ENCODE assay signal across 25 cellular contexts in the genomic region with DNA sequence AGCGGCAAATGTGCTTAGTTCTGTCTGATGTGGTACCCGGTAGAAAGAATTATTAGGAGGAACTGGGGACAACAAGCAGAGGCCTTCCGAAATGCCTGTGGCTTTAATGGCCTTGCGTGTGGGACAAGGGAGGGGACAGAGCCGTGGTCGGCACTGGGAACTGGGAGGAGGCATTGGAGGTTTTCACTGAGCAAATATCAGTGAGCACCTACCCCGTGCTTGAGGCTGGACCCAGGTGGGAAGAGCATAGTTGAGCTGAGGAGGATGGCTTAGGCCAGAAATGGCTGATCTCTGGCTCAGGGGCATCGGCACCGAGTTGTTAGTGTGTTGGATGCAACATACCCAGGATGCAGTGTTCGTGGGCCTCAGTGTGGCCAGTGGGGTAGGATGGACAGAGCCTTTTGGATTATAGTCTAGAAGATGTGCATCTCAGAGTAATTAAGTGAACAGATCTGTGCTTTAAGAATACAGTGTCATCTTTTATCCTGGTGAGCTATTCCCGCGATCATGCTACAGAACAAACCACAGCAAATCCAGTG.
"Had no signal": no experiment of that assay in that cellular context is flagged by ENCODE, and none has a peak within 500 bp of the region (broad histone marks: within the 10 kb centered on the region; RNA-seq: fewer than 3 reads in every experiment).

No MANE protein-coding gene starts in this region.

- H3K27me3 ChIP-seq: ascending aorta, foreskin keratinocyte had no signal

- H3K27ac Mint-ChIP-seq: activated CD4-positive, alpha-beta memory T cell treated with anti-CD3 and anti-CD28 coated beads, Interleukin-2, amount 10 ng/mL, durations not matched to agents 7 days and 5 days; activated CD4-positive, alpha-beta T cell treated with anti-CD3 and anti-CD28 coated beads, Interleukin-2, amount 10 ng/mL, durations not matched to agents 7 days and 5 days; activated naive CD4-positive, alpha-beta T cell treated with anti-CD3 and anti-CD28 coated beads, Interleukin-2, amount 10 ng/mL, durations not matched to agents 7 days and 5 days; activated naive CD4-positive, alpha-beta T cell treated with anti-CD3 and anti-CD28 coated beads, Interleukin-2, amount 50 U/mL, for 72 hours; activated naive CD8-positive, alpha-beta T cell treated with anti-CD3 and anti-CD28 coated beads, Interleukin-2, amount 10 ng/mL, durations not matched to agents 7 days and 5 days; activated T-cell treated with anti-CD3 and anti-CD28 coated beads, Interleukin-2, amount 50 U/mL, for 24 hours; activated T-cell treated with anti-CD3 and anti-CD28 coated beads, Interleukin-2, amount 50 U/mL, for 72 hours; brain; WTC11 had no signal

- H3K9me3 Mint-ChIP-seq: activated CD4-positive, alpha-beta T cell treated with anti-CD3 and anti-CD28 coated beads, Interleukin-2, amount 10 ng/mL, durations not matched to agents 7 days and 5 days; activated naive CD4-positive, alpha-beta T cell treated with anti-CD3 and anti-CD28 coated beads, Interleukin-2, amount 50 U/mL, for 72 hours; activated naive CD8-positive, alpha-beta T cell treated with anti-CD3 and anti-CD28 coated beads, Interleukin-2, amount 10 ng/mL, durations not matched to agents 7 days and 5 days; activated T-cell treated with anti-CD3 and anti-CD28 coated beads, Interleukin-2, amount 50 U/mL, for 24 hours; activated T-cell treated with anti-CD3 and anti-CD28 coated beads, Interleukin-2, amount 50 U/mL, for 72 hours; central memory CD8-positive, alpha-beta T cell; WTC11 had no signal

- H3K9me3 ChIP-seq: ascending aorta, breast epithelium, gastrocnemius medialis had no signal

- H3K36me3 Mint-ChIP-seq: activated naive CD4-positive, alpha-beta T cell treated with anti-CD3 and anti-CD28 coated beads, Interleukin-2, amount 10 ng/mL, durations not matched to agents 7 days and 5 days; activated naive CD4-positive, alpha-beta T cell treated with anti-CD3 and anti-CD28 coated beads, Interleukin-2, amount 50 U/mL, for 72 hours; activated naive CD8-positive, alpha-beta T cell treated with anti-CD3 and anti-CD28 coated beads, Interleukin-2, amount 10 ng/mL, durations not matched to agents 7 days and 5 days; brain; WTC11 had no signal

- H3K4me1 Mint-ChIP-seq: activated CD4-positive, alpha-beta memory T cell treated with anti-CD3 and anti-CD28 coated beads, Interleukin-2, amount 10 ng/mL, durations not matched to agents 7 days and 5 days; activated CD4-positive, alpha-beta T cell treated with anti-CD3 and anti-CD28 coated beads, Interleukin-2, amount 10 ng/mL, durations not matched to agents 7 days and 5 days; activated naive CD4-positive, alpha-beta T cell treated with anti-CD3 and anti-CD28 coated beads, Interleukin-2, amount 10 ng/mL, durations not matched to agents 7 days and 5 days; activated naive CD8-positive, alpha-beta T cell treated with anti-CD3 and anti-CD28 coated beads, Interleukin-2, amount 10 ng/mL, durations not matched to agents 7 days and 5 days; central memory CD8-positive, alpha-beta T cell had no signal

- H3K4me3 Mint-ChIP-seq: activated CD4-positive, alpha-beta memory T cell treated with anti-CD3 and anti-CD28 coated beads, Interleukin-2, amount 10 ng/mL, durations not matched to agents 7 days and 5 days; activated CD4-positive, alpha-beta T cell treated with anti-CD3 and anti-CD28 coated beads, Interleukin-2, amount 10 ng/mL, durations not matched to agents 7 days and 5 days; activated naive CD4-positive, alpha-beta T cell treated with anti-CD3 and anti-CD28 coated beads, Interleukin-2, amount 10 ng/mL, durations not matched to agents 7 days and 5 days; activated naive CD8-positive, alpha-beta T cell treated with anti-CD3 and anti-CD28 coated beads, Interleukin-2, amount 10 ng/mL, durations not matched to agents 7 days and 5 days; activated T-cell treated with anti-CD3 and anti-CD28 coated beads, Interleukin-2, amount 50 U/mL, for 24 hours; activated T-cell treated with anti-CD3 and anti-CD28 coated beads, Interleukin-2, amount 50 U/mL, for 72 hours; brain; central memory CD8-positive, alpha-beta T cell; WTC11 had no signal

- ATAC-seq: activated naive CD4-positive, alpha-beta T cell treated with anti-CD3 and anti-CD28 coated beads, Interleukin-2, amount 50 U/mL, for 72 hours; activated T-cell treated with anti-CD3 and anti-CD28 coated beads, Interleukin-2, amount 50 U/mL, for 72 hours; foreskin keratinocyte; gastrocnemius medialis; WTC11 had no signal

- DNase-seq: activated CD4-positive, alpha-beta memory T cell treated with anti-CD3 and anti-CD28 coated beads, Interleukin-2, amount 10 ng/mL, durations not matched to agents 7 days and 5 days; activated CD4-positive, alpha-beta T cell treated with anti-CD3 and anti-CD28 coated beads for 1 hour; activated CD4-positive, alpha-beta T cell treated with anti-CD3 and anti-CD28 coated beads for 4 hours; activated CD4-positive, alpha-beta T cell treated with anti-CD3 and anti-CD28 coated beads, Interleukin-2, amount 10 ng/mL, durations not matched to agents 7 days and 5 days; activated CD4-positive, alpha-beta T cell treated with anti-CD3 and anti-CD28 coated beads, Interleukin-2, amount 50 U/mL, for 4 hours; activated CD8-positive, alpha-beta memory T cell treated with anti-CD3 and anti-CD28 coated beads, Interleukin-2, amount 50 U/mL, for 48 hours; activated gamma-delta T cell; activated naive CD4-positive, alpha-beta T cell; activated naive CD4-positive, alpha-beta T cell treated with anti-CD3 and anti-CD28 coated beads, Interleukin-2, amount 10 ng/mL, durations not matched to agents 7 days and 5 days; activated naive CD8-positive, alpha-beta T cell treated with anti-CD3 and anti-CD28 coated beads, Interleukin-2, amount 10 ng/mL, durations not matched to agents 7 days and 5 days; activated T-cell treated with anti-CD3 and anti-CD28 coated beads for 4 hours; activated T-cell treated with anti-CD3 and anti-CD28 coated beads, Interleukin-2, amount 50 U/mL, for 24 hours; activated T-cell treated with anti-CD3 and anti-CD28 coated beads, Interleukin-2, amount 50 U/mL, for 72 hours; effector CD8-positive, alpha-beta T cell; foreskin keratinocyte; gastrocnemius medialis; glutamatergic neuron; T-helper 2 cell had no signal

- H3K4me1 ChIP-seq: ascending aorta, breast epithelium, foreskin keratinocyte, gastrocnemius medialis had no signal

- H3K27ac ChIP-seq: ascending aorta, breast epithelium, foreskin keratinocyte, gastrocnemius medialis, VCaP had no signal

- H3K27me3 Mint-ChIP-seq: activated CD4-positive, alpha-beta T cell treated with anti-CD3 and anti-CD28 coated beads, Interleukin-2, amount 10 ng/mL, durations not matched to agents 7 days and 5 days; central memory CD8-positive, alpha-beta T cell had no signal

- H3K36me3 ChIP-seq: ascending aorta, breast epithelium, gastrocnemius medialis had no signal

- H3K4me3 ChIP-seq: ascending aorta, breast epithelium, gastrocnemius medialis had no signal
